ENCODE assay signal across 9 cellular contexts in genomic region chr16:66474750-66475199, GRCh38. TPM values are rescaled to one million over a fixed set of nuclear protein-coding genes. Genes with fewer than 3 reads are reported as not detected.
DNase-seq lines count a peak whose midpoint lies in the region; ATAC-seq, FAIRE-seq and TF ChIP-seq lines count a peak whose summit lies in the region.
"Had no signal": no experiment of that assay in that cellular context is flagged by ENCODE, and none has a peak within 500 bp of the region (broad histone marks: within the 10 kb centered on the region; RNA-seq: fewer than 3 reads in every experiment).

No MANE protein-coding gene starts in this region.

- no peaks in the 10 kb centered on the region for H3K27me3 ChIP-seq in uterus

- H3K36me3 Mint-ChIP-seq in activated CD4-positive, alpha-beta memory T cell treated with anti-CD3 and anti-CD28 coated beads for 36 hours: no peaks in the 10 kb centered on the region
- H3K36me3 Mint-ChIP-seq in glutamatergic neuron (ENCODE audit: unreplicated experiment) (no peaks in the 10 kb centered on the region), WTC11 (no peaks in the 10 kb centered on the region)

- TF ChIP-seq CTCF in glutamatergic neuron (IDR thresholded peaks at IDR 0.05; ENCODE audit: partially characterized antibody, unreplicated experiment): no peak
- TF ChIP-seq CTCF in uterus (IDR thresholded peaks at IDR 0.05): no peak
- TF ChIP-seq CTCF in WTC11 (IDR thresholded peaks at IDR 0.05): no peak

- H3K27ac Mint-ChIP-seq in activated CD4-positive, alpha-beta memory T cell treated with anti-CD3 and anti-CD28 coated beads for 36 hours: peak overlapping the region; percentile 63
- H3K27ac Mint-ChIP-seq in glutamatergic neuron (ENCODE audit: unreplicated experiment) (no peak overlapping the region), WTC11 (no peak overlapping the region)

- no peak overlapping the region for H3K4me3 Mint-ChIP-seq in activated CD4-positive, alpha-beta memory T cell treated with anti-CD3 and anti-CD28 coated beads for 36 hours
- no peak overlapping the region for H3K4me3 Mint-ChIP-seq in glutamatergic neuron (ENCODE audit: unreplicated experiment)
- H3K4me3 Mint-ChIP-seq in WTC11: no peak overlapping the region

- H3K36me3 ChIP-seq in uterus: no peaks in the 10 kb centered on the region

- no peak overlapping the region for H3K4me3 ChIP-seq in uterus

- CTCF ChIA-PET in activated CD4-positive, alpha-beta memory T cell treated with anti-CD3 and anti-CD28 coated beads for 36 hours (lab: Charles Lee): interaction anchor here (0.7 to 3.4 kb wide), 7 partner anchors 9 to 117 kb away, joined by 3 to 27 read pairs (median 4); no protein-coding TSS in a partner anchor
- CTCF ChIA-PET in WTC11 (lab: Charles Lee): interaction anchor here (1.5 to 4.0 kb wide), 3 partner anchors 31 to 68 kb away, joined by 5 to 14 read pairs (median 14); no protein-coding TSS in a partner anchor

- POLR2A ChIA-PET in activated CD4-positive, alpha-beta memory T cell treated with anti-CD3 and anti-CD28 coated beads for 36 hours (lab: Charles Lee): no interaction called here
- POLR2A ChIA-PET in WTC11 (lab: Charles Lee): no interaction called here

- TF ChIP-seq POLR2A in GM12892 (IDR thresholded peaks at IDR 0.05; ENCODE audit: low read depth, low read length): no peak
- TF ChIP-seq POLR2A in uterus (IDR thresholded peaks at IDR 0.05): no peak

- intact Hi-C loops in activated CD4-positive, alpha-beta memory T cell treated with anti-CD3 and anti-CD28 coated beads for 36 hours (cut with micrococcal nuclease): loop anchor here (1.0 kb wide), 1 partner anchor 66 kb away; no protein-coding TSS in a partner anchor
- intact Hi-C loops in uterus (cut with DNase I; ENCODE audit: low total_unique reads): no loop called here

- ATAC-seq in HG02623 (IDR thresholded peaks at IDR 0.05; ENCODE audit: unreplicated experiment): peak; percentile 85
- no peak for ATAC-seq in WTC11

- H3K9me3 Mint-ChIP-seq in activated CD4-positive, alpha-beta memory T cell treated with anti-CD3 and anti-CD28 coated beads for 36 hours: no peaks in the 10 kb centered on the region
- H3K9me3 Mint-ChIP-seq in glutamatergic neuron (ENCODE audit: unreplicated experiment) (peaks cover 10% of the 10 kb centered on the region), WTC11 (no peaks in the 10 kb centered on the region)

- H3K27me3 Mint-ChIP-seq in activated CD4-positive, alpha-beta memory T cell treated with anti-CD3 and anti-CD28 coated beads for 36 hours: no peaks in the 10 kb centered on the region
- H3K27me3 Mint-ChIP-seq in glutamatergic neuron (ENCODE audit: unreplicated experiment) (peaks cover 12% of the 10 kb centered on the region), WTC11 (ENCODE audit: low read depth) (peaks cover 8% of the 10 kb centered on the region; the same call in 1 of the 2 replicates)

- DNase-seq in GM12892 (ENCODE audit: insufficient read length) (peak; percentile 53), NCI-H1436 treated with DMSO at 0.1 percent for 48 hours (lab: John Stamatoyannopoulos, UW) (peak; percentile 26), lung microvascular endothelial cell (ENCODE audit: low read depth in 2 of 2) (peak; percentile 28 to 61), glutamatergic neuron (no peak), uterus (no peak), WTC11 (ENCODE audit: low spot score) (no peak)
- DNase-seq in activated CD4-positive, alpha-beta memory T cell treated with anti-CD3 and anti-CD28 coated beads for 36 hours: peak; percentile 77

- H3K4me1 ChIP-seq in uterus: no peaks in the 10 kb centered on the region

- FAIRE-seq in GM12892 (lab: Jason Lieb, UNC): no peak

- peaks cover 22% of the 10 kb centered on the region for H3K4me1 Mint-ChIP-seq in activated CD4-positive, alpha-beta memory T cell treated with anti-CD3 and anti-CD28 coated beads for 36 hours (ENCODE audit: low read depth)
- H3K4me1 Mint-ChIP-seq in glutamatergic neuron (ENCODE audit: low read depth, unreplicated experiment): peaks cover 2% of the 10 kb centered on the region
- H3K4me1 Mint-ChIP-seq in WTC11: peaks cover 30% of the 10 kb centered on the region

- no peaks in the 10 kb centered on the region for H3K9me3 ChIP-seq in uterus

- H3K27ac ChIP-seq in uterus: no peak overlapping the region
- H3K27ac ChIP-seq: epithelial cell of prostate had no signal

TF ChIP-seq in WTC11, 78 proteins besides CTCF, POLR2A, EP300 and RAD21:
- TF ChIP-seq E2F4 (CRISPR knock-in tag; IDR thresholded peaks at IDR 0.05; ENCODE audit: borderline replicate concordance, low read depth): no peak

RNA-seq across cellular contexts. Expression of gene BEAN1, which starts 47.7 kb away (rescaled TPM):
- not detected for polyA plus RNA-seq in GM12892 (2012; ENCODE audit: missing spikeins)
- total RNA-seq in activated CD4-positive, alpha-beta memory T cell treated with anti-CD3 and anti-CD28 coated beads for 36 hours: not detected
- total RNA-seq in lung microvascular endothelial cell (not detected in 2 replicates), glutamatergic neuron (ENCODE audit: unreplicated experiment) (1.8 TPM), uterus (1 to 10 TPM in 1 of 4 donors, under 1 TPM in 1, not detected in 2; 0.52 to 3.9 TPM), WTC11 (2021) (0.07 TPM in 1 of 3 replicates, not detected in the others)

Comparison
In these comparisons a context has a peak if more than half of its experiments do, and no peak if none do; other contexts are left out.
1. DNase-seq: peak in GM12892 (single experiment), NCI-H1436 treated with DMSO at 0.1 percent for 48 hours (single experiment), activated CD4-positive, alpha-beta memory T cell treated with anti-CD3 and anti-CD28 coated beads for 36 hours (single experiment) and lung microvascular endothelial cell (2 of 2); none in glutamatergic neuron (single experiment), uterus (0 of 2) and WTC11 (single experiment).